Comparison of ENCODE assay signal across 3 cellular contexts in genomic region chr1:220736283-220736682, GRCh38. TPM values are rescaled to one million over a fixed set of nuclear protein-coding genes. Genes with fewer than 3 reads are reported as not detected.
"Had no signal": no experiment of that assay in that cellular context is flagged by ENCODE, and none has a peak within 500 bp of the region (broad histone marks: within the 10 kb centered on the region; RNA-seq: fewer than 3 reads in every experiment).

No MANE protein-coding gene starts in this region.

RNA-seq across cellular contexts. Expression of gene MTARC2, which starts 11.8 kb away (rescaled TPM):
- total RNA-seq: OCI-LY7 had no signal

RNA-seq across cellular contexts. Expression of gene C1orf115, which starts 46.1 kb away (rescaled TPM):
- total RNA-seq: OCI-LY7 had no signal

RNA-seq across cellular contexts. Expression of gene MTARC1, which starts 50.4 kb away (rescaled TPM):
- total RNA-seq: OCI-LY7, RPMI7951, SJSA1 had no signal
